1 cellular context compared by ENCODE assay signal in genomic region chr1:66929999-66930822, GRCh38.
A peak's percentile ranks its signal among the peaks of the same experiment; 100 is the strongest.
TF ChIP-seq lines count a peak whose summit lies in the region.

No MANE protein-coding gene starts in this region.

TF ChIP-seq in IMR-90, 13 proteins besides CTCF, POLR2A, EP300 and RAD21 (continued from another document):
- TF ChIP-seq RCOR1 (IDR thresholded peaks at IDR 0.05; ENCODE audit: insufficient replicate concordance, low read length) (no peak), CEBPB (IDR thresholded peaks at IDR 0.05; ENCODE audit: low read depth, low read length) (peak; percentile 73)
